In the genomic region with DNA sequence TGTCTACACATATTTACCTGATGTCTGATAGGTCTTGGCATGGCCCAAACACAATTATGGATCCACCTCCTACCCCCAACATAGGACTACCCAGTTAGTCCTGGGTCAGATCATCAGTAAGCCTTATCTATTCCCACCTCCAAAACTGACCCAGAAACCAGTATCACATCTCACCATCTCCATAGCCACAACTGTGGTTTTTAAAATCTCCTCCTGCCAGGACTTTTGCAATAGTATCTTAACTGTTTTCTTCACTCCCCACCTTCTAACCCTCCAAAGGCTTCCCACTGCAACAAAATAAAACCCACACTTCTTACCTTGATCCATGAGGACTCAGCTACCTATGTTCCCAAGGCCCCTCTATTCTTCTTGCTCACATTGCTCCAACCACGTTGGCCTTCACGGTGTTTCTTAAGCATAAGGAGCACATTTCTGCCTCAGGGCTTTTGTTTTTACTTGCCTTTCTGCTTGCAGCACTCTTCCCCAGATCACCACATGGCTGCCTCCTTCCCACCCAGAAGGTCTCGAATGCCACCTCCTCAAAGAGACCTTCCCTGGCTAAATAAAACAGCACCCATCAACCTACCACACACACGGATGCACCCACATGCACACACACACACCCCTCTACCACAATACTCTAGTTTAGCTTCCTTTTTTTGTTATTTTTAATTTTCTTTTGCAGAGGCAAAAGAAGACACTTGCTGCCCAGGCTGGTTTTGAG, we compare ENCODE assay signal across 21 cellular contexts.
DNase-seq lines count a peak whose midpoint lies in the region; ATAC-seq, FAIRE-seq and TF ChIP-seq lines count a peak whose summit lies in the region.
"Had no signal": no experiment of that assay in that cellular context is flagged by ENCODE, and none has a peak within 500 bp of the region (broad histone marks: within the 10 kb centered on the region; RNA-seq: fewer than 3 reads in every experiment).

No MANE protein-coding gene starts in this region.

- WGBS in GM23248 (ENCODE audit: low coverage in 1 of 2, low lambda C conversion rate in 2 of 2, missing lambda C conversion rate in 2 of 2), 2 experiments, result 90 to 93% methylated on average over 4 of the region's 4 CpGs
- WGBS in K562 (ENCODE audit: insufficient coverage, low coverage, missing lambda C conversion rate), result 41% methylated on average over 4 of the region's 4 CpGs

- no peaks in the 10 kb centered on the region for H3K9me1 ChIP-seq in K562 (ENCODE audit: control insufficient read depth, insufficient read depth, low read length)

- H4K20me1 ChIP-seq in BLaER1 (peaks cover 6% of the 10 kb centered on the region; the same call in 1 of the 2 replicates), GM23248 (ENCODE audit: insufficient read depth) (no peaks in the 10 kb centered on the region), K562 (replicated peaks; ENCODE audit: control insufficient read depth, insufficient read depth, low read length) (no peaks in the 10 kb centered on the region)

- TF ChIP-seq RAD21 in K562 (CRISPR knock-in tag; conservative IDR thresholded peaks at IDR 0.05 in 1 of 2, IDR thresholded peaks at IDR 0.05 in 1 of 2), result no peak; a peak in 1 of 4 replicates

- no peaks in the 10 kb centered on the region for H3K36me3 ChIP-seq in BLaER1
- H3K36me3 ChIP-seq in GM23248 (ENCODE audit: low read depth), result no peaks in the 10 kb centered on the region
- no peaks in the 10 kb centered on the region for H3K36me3 ChIP-seq in K562 (ENCODE audit: control insufficient read depth, insufficient read depth, low read length)

- H3K9me3 Mint-ChIP-seq in glutamatergic neuron (ENCODE audit: unreplicated experiment), result peaks cover 9% of the 10 kb centered on the region
- H3K9me3 Mint-ChIP-seq in endothelial cell (ENCODE audit: unreplicated experiment), result no peaks in the 10 kb centered on the region
- H3K9me3 Mint-ChIP-seq: CD4-positive, CD25-positive, alpha-beta regulatory T cell; stimulated activated naive B cell treated with anti-CD40 and anti-IgM and Interleukin-4, amounts not matched to agents 10 μg/mL and 1 μg/mL and 100 μg/mL, for 72 hours had no signal

- H3K9me2 ChIP-seq in GM23248 (ENCODE audit: insufficient read depth), result no peaks in the 10 kb centered on the region
- H3K9me2 ChIP-seq: SK-N-SH had no signal

- no TSS peak for BruUV-seq in K562 (replicated peaks; lab: Mats Ljungman, UMichigan)

- no peak overlapping the region for H3K9ac ChIP-seq in BLaER1
- no peak overlapping the region for H3K9ac ChIP-seq in GM23248
- no peak overlapping the region for H3K9ac ChIP-seq in K562 (ENCODE audit: insufficient read depth in 1 of 2, low read depth in 2 of 2, low read length in 2 of 2)
- H3K9ac ChIP-seq: SK-N-SH had no signal

- H3K27ac ChIP-seq in BLaER1 (no peak overlapping the region), GM23248 (peak overlapping the region; percentile 1; the same call in 1 of the 2 replicates), K562 (ENCODE audit: extremely low read depth, low read depth, low read length) (no peak overlapping the region)
- H3K27ac ChIP-seq: testis had no signal

- H3K4me3 Mint-ChIP-seq in glutamatergic neuron (ENCODE audit: unreplicated experiment) (no peak overlapping the region), endothelial cell (ENCODE audit: unreplicated experiment) (no peak overlapping the region)
- H3K4me3 Mint-ChIP-seq: brain; CD4-positive, CD25-positive, alpha-beta regulatory T cell; stimulated activated naive B cell treated with anti-CD40 and anti-IgM and Interleukin-4, amounts not matched to agents 10 μg/mL and 1 μg/mL and 100 μg/mL, for 72 hours had no signal

- DNase-seq in GM23248 (no peak), NOMO-1 treated with dmso at 0.1 percent for 144 hours (lab: John Stamatoyannopoulos, UW; ENCODE audit: unreplicated experiment) (peak; percentile 31), K562 (ENCODE audit: extremely low read depth in 1 of 4, low spot score in 3 of 4) (no peak), glutamatergic neuron (no peak), endothelial cell (ENCODE audit: low spot score) (no peak), NCI-H1436 (lab: John Stamatoyannopoulos, UW) (no peak), NCI-H1417 (lab: John Stamatoyannopoulos, UW) (no peak)
- DNase-seq: DMS 273 treated with DMSO at 0.1 percent for 48 hours; left colon; NCI-H1436 treated with DMSO at 0.1 percent for 48 hours; NCI-H69; SK-N-SH; stimulated activated CD4-positive, alpha-beta T cell treated with anti-CD3 and anti-CD28 coated beads, Interleukin-1b, Interleukin-23, amount 100 ng/mL, for 48 hours; stimulated activated naive B cell treated with anti-CD40 and anti-IgM and Interleukin-4, amounts not matched to agents 10 μg/mL and 1 μg/mL and 100 μg/mL, for 72 hours; testis had no signal

- peaks cover 5% of the 10 kb centered on the region for H3K27me3 Mint-ChIP-seq in glutamatergic neuron (ENCODE audit: unreplicated experiment)
- peaks cover 8% of the 10 kb centered on the region for H3K27me3 Mint-ChIP-seq in endothelial cell (ENCODE audit: unreplicated experiment)
- H3K27me3 Mint-ChIP-seq: brain; stimulated activated naive B cell treated with anti-CD40 and anti-IgM and Interleukin-4, amounts not matched to agents 10 μg/mL and 1 μg/mL and 100 μg/mL, for 72 hours had no signal

- no peak for TF ChIP-seq CTCF in K562 (IDR thresholded peaks at IDR 0.05 in 2 of 3, conservative IDR thresholded peaks at IDR 0.05 in 1 of 3; ENCODE audit: insufficient read depth in 2 of 3, low read depth in 1 of 3, low read length in 3 of 3)
- no peak for TF ChIP-seq CTCF in glutamatergic neuron (IDR thresholded peaks at IDR 0.05; ENCODE audit: partially characterized antibody, unreplicated experiment)
- TF ChIP-seq CTCF in endothelial cell (IDR thresholded peaks at IDR 0.05; ENCODE audit: unreplicated experiment), result no peak

- no peak for FAIRE-seq in K562 (lab: Jason Lieb, UNC)
- FAIRE-seq: colon, G401.6, HTR-8/SVneo had no signal

- H3F3A ChIP-seq in GM23248 (ENCODE audit: insufficient read depth), result peaks cover 32% of the 10 kb centered on the region

- no peak overlapping the region for H3K27ac Mint-ChIP-seq in glutamatergic neuron (ENCODE audit: unreplicated experiment)
- H3K27ac Mint-ChIP-seq in endothelial cell (ENCODE audit: unreplicated experiment), result no peak overlapping the region
- H3K27ac Mint-ChIP-seq: brain; CD4-positive, CD25-positive, alpha-beta regulatory T cell; stimulated activated naive B cell treated with anti-CD40 and anti-IgM and Interleukin-4, amounts not matched to agents 10 μg/mL and 1 μg/mL and 100 μg/mL, for 72 hours had no signal

- H3K36me3 Mint-ChIP-seq in glutamatergic neuron (ENCODE audit: unreplicated experiment) (no peaks in the 10 kb centered on the region), endothelial cell (ENCODE audit: low read depth, unreplicated experiment) (peaks cover 4% of the 10 kb centered on the region)
- H3K36me3 Mint-ChIP-seq: brain; CD4-positive, CD25-positive, alpha-beta regulatory T cell had no signal

- no peak for ATAC-seq in K562
- ATAC-seq: left colon had no signal

- POLR2A ChIA-PET in K562 (lab: Yijun Ruan, JAX), result interaction anchor here (0.7 to 1.7 kb wide), 3 partner anchors 209 to 400 kb away, joined by 3 to 7 read pairs (median 4); a partner anchor contains a TSS

- intact Hi-C loops in K562 (cut with micrococcal nuclease), result no loop called here

- H3K4me1 Mint-ChIP-seq in glutamatergic neuron (ENCODE audit: low read depth, unreplicated experiment) (peaks cover 11% of the 10 kb centered on the region), endothelial cell (ENCODE audit: unreplicated experiment) (peaks cover 15% of the 10 kb centered on the region)

- in situ Hi-C loops in GM23248 (cut with MboI), result no loop called here
- in situ Hi-C loops in K562 (cut with MboI), result loop anchor here (5.0 kb wide), 2 partner anchors 221 to 266 kb away; no protein-coding TSS in a partner anchor

- TF ChIP-seq EP300 in K562 (IDR thresholded peaks at IDR 0.05; ENCODE audit: low read length), result peak; percentile 18; the same call in 1 of the 2 replicates

- CTCF ChIA-PET in K562 (lab: Yijun Ruan, JAX; ENCODE audit: low intra/inter-chr PET ratio), result interaction anchor here (0.5 to 1.3 kb wide), 2 partner anchors 217 to 218 kb away, joined by 3 read pairs; no protein-coding TSS in a partner anchor

- H3K79me2 ChIP-seq in GM23248 (ENCODE audit: insufficient read depth), result no peaks in the 10 kb centered on the region
- H3K79me2 ChIP-seq in K562 (ENCODE audit: control insufficient read depth, insufficient read depth, low read length), result no peaks in the 10 kb centered on the region

- no peak overlapping the region for H3K4me3 ChIP-seq in BLaER1
- no peak overlapping the region for H3K4me3 ChIP-seq in GM23248
- no peak overlapping the region for H3K4me3 ChIP-seq in K562
- H3K4me3 ChIP-seq: testis had no signal

- no peak for TF ChIP-seq POLR2A in K562 (conservative IDR thresholded peaks at IDR 0.05)

- H3K4me1 ChIP-seq in BLaER1 (peaks cover 61% of the 10 kb centered on the region), GM23248 (ENCODE audit: insufficient read depth) (peaks cover 45% of the 10 kb centered on the region), K562 (replicated peaks in 1 of 2; ENCODE audit: control insufficient read depth in 2 of 2, insufficient read depth in 2 of 2, low read length in 2 of 2) (peaks cover 31 to 41% of the 10 kb centered on the region in 2 experiments)

- no peak overlapping the region for H2AFZ ChIP-seq in GM23248
- peak overlapping the region; percentile 45; the same call in 1 of the 2 replicates for H2AFZ ChIP-seq in K562 (ENCODE audit: low read depth, low read length)

- H3K4me2 ChIP-seq in BLaER1 (peak overlapping the region; percentile 91), GM23248 (ENCODE audit: unreplicated experiment) (no peak overlapping the region), K562 (ENCODE audit: insufficient read depth, low read length) (no peak overlapping the region)

- H3K9me3 ChIP-seq in BLaER1, result peaks cover 7% of the 10 kb centered on the region; the same call in 1 of the 2 replicates
- H3K9me3 ChIP-seq in GM23248 (ENCODE audit: low read depth), result no peaks in the 10 kb centered on the region
- peaks cover 4% of the 10 kb centered on the region; the same call in 1 of the 2 replicates for H3K9me3 ChIP-seq in K562 (replicated peaks; ENCODE audit: control insufficient read depth, insufficient read depth, low read depth, low read length)
- H3K9me3 ChIP-seq: SK-N-SH, testis had no signal

- H3K27me3 ChIP-seq in BLaER1 (peaks cover 46% of the 10 kb centered on the region), GM23248 (replicated peaks; ENCODE audit: insufficient read depth) (no peaks in the 10 kb centered on the region), K562 (ENCODE audit: control insufficient read depth in 2 of 2, insufficient read depth in 2 of 2, low read length in 2 of 2) (no peaks in the 10 kb centered on the region)
- H3K27me3 ChIP-seq: testis had no signal

TF ChIP-seq in K562, 482 proteins besides CTCF, POLR2A, EP300 and RAD21 (continues in another document):
- peak; percentile 39; the same call in 1 of the 2 replicates for TF ChIP-seq SMARCE1 (IDR thresholded peaks at IDR 0.05)
- no peak for TF ChIP-seq SLC30A9 (CRISPR knock-in tag; IDR thresholded peaks at IDR 0.05)
- peak; percentile 24; the same call in 1 of the 2 replicates for TF ChIP-seq CBFA2T2 (conservative IDR thresholded peaks at IDR 0.05)
